In the genomic region with DNA sequence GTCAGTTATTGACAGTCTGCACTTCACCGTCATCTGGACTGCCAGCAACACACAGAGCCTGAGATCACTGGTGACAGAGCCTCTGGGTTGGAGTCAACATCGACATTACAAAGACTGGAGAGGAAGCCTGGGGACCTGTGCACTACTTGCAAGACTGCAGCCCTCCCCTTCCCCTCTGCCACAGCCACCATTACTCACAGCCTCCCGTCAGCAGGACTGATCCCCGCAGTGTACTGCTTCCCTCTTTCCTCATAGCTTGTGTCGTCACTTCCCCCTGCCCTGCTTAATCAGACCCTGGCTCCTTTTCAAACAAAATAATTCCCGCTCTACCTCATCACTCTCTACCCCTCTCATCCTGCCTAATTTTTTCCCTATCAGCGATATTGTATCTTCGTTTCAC, we compare ENCODE assay signal across 3 cellular contexts.
TF ChIP-seq lines count a peak whose summit lies in the region.

No MANE protein-coding gene starts in this region.

TF ChIP-seq in SK-N-SH, 30 proteins besides CTCF, POLR2A, EP300 and RAD21:
- no peak for TF ChIP-seq USF1 (IDR thresholded peaks at IDR 0.05; ENCODE audit: borderline replicate concordance, low read depth)
- no peak for TF ChIP-seq CHD2 (IDR thresholded peaks at IDR 0.05; ENCODE audit: low read length, partially characterized antibody)
- TF ChIP-seq USF2 (IDR thresholded peaks at IDR 0.05; ENCODE audit: borderline replicate concordance, low read depth, low read length) = no peak
- no peak for TF ChIP-seq FOXM1 (IDR thresholded peaks at IDR 0.05; ENCODE audit: low read depth)
- no peak for TF ChIP-seq RCOR1 (IDR thresholded peaks at IDR 0.05; ENCODE audit: low read length)
- no peak for TF ChIP-seq EZH2phosphoT487 (IDR thresholded peaks at IDR 0.05; ENCODE audit: borderline replicate concordance, low read depth)
- TF ChIP-seq RXRA (IDR thresholded peaks at IDR 0.05; ENCODE audit: borderline replicate concordance, low read depth) = no peak
- no peak for TF ChIP-seq MEF2A (IDR thresholded peaks at IDR 0.05; ENCODE audit: borderline replicate concordance, low read depth)
- TF ChIP-seq GABPA (IDR thresholded peaks at IDR 0.05; ENCODE audit: low read depth) = no peak
- TF ChIP-seq, protein P1, sequence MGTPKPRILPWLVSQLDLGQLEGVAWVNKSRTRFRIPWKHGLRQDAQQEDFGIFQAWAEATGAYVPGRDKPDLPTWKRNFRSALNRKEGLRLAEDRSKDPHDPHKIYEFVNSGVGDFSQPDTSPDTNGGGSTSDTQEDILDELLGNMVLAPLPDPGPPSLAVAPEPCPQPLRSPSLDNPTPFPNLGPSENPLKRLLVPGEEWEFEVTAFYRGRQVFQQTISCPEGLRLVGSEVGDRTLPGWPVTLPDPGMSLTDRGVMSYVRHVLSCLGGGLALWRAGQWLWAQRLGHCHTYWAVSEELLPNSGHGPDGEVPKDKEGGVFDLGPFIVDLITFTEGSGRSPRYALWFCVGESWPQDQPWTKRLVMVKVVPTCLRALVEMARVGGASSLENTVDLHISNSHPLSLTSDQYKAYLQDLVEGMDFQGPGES (IDR thresholded peaks at IDR 0.05; ENCODE audit: low read depth, low read length) = no peak

TF ChIP-seq in SK-N-SH treated with all-trans-retinoic acid at 6 μM for 48 hours, 23 proteins besides CTCF, POLR2A, EP300 and RAD21 (continued from another document):
- TF ChIP-seq, protein P2, sequence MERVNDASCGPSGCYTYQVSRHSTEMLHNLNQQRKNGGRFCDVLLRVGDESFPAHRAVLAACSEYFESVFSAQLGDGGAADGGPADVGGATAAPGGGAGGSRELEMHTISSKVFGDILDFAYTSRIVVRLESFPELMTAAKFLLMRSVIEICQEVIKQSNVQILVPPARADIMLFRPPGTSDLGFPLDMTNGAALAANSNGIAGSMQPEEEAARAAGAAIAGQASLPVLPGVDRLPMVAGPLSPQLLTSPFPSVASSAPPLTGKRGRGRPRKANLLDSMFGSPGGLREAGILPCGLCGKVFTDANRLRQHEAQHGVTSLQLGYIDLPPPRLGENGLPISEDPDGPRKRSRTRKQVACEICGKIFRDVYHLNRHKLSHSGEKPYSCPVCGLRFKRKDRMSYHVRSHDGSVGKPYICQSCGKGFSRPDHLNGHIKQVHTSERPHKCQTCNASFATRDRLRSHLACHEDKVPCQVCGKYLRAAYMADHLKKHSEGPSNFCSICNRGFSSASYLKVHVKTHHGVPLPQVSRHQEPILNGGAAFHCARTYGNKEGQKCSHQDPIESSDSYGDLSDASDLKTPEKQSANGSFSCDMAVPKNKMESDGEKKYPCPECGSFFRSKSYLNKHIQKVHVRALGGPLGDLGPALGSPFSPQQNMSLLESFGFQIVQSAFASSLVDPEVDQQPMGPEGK (CRISPR knock-in tag; IDR thresholded peaks at IDR 0.05; ENCODE audit: borderline replicate concordance) = no peak
- TF ChIP-seq, protein P3, sequence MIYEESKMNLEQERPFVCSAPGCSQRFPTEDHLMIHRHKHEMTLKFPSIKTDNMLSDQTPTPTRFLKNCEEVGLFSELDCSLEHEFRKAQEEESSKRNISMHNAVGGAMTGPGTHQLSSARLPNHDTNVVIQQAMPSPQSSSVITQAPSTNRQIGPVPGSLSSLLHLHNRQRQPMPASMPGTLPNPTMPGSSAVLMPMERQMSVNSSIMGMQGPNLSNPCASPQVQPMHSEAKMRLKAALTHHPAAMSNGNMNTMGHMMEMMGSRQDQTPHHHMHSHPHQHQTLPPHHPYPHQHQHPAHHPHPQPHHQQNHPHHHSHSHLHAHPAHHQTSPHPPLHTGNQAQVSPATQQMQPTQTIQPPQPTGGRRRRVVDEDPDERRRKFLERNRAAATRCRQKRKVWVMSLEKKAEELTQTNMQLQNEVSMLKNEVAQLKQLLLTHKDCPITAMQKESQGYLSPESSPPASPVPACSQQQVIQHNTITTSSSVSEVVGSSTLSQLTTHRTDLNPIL (CRISPR knock-in tag; IDR thresholded peaks at IDR 0.05; ENCODE audit: low read depth) = no peak
- TF ChIP-seq CSRNP3 (CRISPR knock-in tag; IDR thresholded peaks at IDR 0.05) = no peak
- no peak for TF ChIP-seq OSR1 (CRISPR knock-in tag; IDR thresholded peaks at IDR 0.05)
- TF ChIP-seq TCF4 (CRISPR knock-in tag; IDR thresholded peaks at IDR 0.05; ENCODE audit: borderline replicate concordance) = no peak
- TF ChIP-seq GLIS3 (CRISPR knock-in tag; IDR thresholded peaks at IDR 0.05) = no peak
- no peak for TF ChIP-seq ZNF70 (CRISPR knock-in tag; IDR thresholded peaks at IDR 0.05)
- no peak for TF ChIP-seq ESRRG (CRISPR knock-in tag; IDR thresholded peaks at IDR 0.05)
- TF ChIP-seq TSHZ2 (CRISPR knock-in tag; IDR thresholded peaks at IDR 0.05) = no peak
- no peak for TF ChIP-seq TOX (CRISPR knock-in tag; IDR thresholded peaks at IDR 0.05; ENCODE audit: borderline replicate concordance)
- no peak for TF ChIP-seq BACH2 (CRISPR knock-in tag; IDR thresholded peaks at IDR 0.05; ENCODE audit: borderline replicate concordance)
- TF ChIP-seq ZFP3 (CRISPR knock-in tag; IDR thresholded peaks at IDR 0.05) = no peak

TF ChIP-seq in K562, 482 proteins besides CTCF, POLR2A, EP300 and RAD21 (continues in another document):
- TF ChIP-seq, protein P4, sequence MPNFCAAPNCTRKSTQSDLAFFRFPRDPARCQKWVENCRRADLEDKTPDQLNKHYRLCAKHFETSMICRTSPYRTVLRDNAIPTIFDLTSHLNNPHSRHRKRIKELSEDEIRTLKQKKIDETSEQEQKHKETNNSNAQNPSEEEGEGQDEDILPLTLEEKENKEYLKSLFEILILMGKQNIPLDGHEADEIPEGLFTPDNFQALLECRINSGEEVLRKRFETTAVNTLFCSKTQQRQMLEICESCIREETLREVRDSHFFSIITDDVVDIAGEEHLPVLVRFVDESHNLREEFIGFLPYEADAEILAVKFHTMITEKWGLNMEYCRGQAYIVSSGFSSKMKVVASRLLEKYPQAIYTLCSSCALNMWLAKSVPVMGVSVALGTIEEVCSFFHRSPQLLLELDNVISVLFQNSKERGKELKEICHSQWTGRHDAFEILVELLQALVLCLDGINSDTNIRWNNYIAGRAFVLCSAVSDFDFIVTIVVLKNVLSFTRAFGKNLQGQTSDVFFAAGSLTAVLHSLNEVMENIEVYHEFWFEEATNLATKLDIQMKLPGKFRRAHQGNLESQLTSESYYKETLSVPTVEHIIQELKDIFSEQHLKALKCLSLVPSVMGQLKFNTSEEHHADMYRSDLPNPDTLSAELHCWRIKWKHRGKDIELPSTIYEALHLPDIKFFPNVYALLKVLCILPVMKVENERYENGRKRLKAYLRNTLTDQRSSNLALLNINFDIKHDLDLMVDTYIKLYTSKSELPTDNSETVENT (CRISPR knock-in tag; IDR thresholded peaks at IDR 0.05) = no peak
- TF ChIP-seq CBFA2T2 (conservative IDR thresholded peaks at IDR 0.05) (no peak), NR3C1 (CRISPR knock-in tag; IDR thresholded peaks at IDR 0.05) (no peak), CREM (IDR thresholded peaks at IDR 0.05; ENCODE audit: low read depth) (peak; percentile 75), ERF (CRISPR knock-in tag; IDR thresholded peaks at IDR 0.05) (no peak), SLC30A9 (CRISPR knock-in tag; IDR thresholded peaks at IDR 0.05) (no peak), MAFK (IDR thresholded peaks at IDR 0.05; ENCODE audit: low read length) (no peak), RBM34 (IDR thresholded peaks at IDR 0.05; ENCODE audit: borderline replicate concordance, insufficient read depth, low read length) (no peak), ZNF76 (CRISPR knock-in tag; IDR thresholded peaks at IDR 0.05; ENCODE audit: borderline replicate concordance) (no peak), ATF1 (CRISPR knock-in tag; IDR thresholded peaks at IDR 0.05) (no peak), ATF1 (tag; IDR thresholded peaks at IDR 0.05) (peak; percentile 33; the same call in 1 of the 2 replicates), CTBP1 (IDR thresholded peaks at IDR 0.05; ENCODE audit: borderline replicate concordance) (no peak), JUND (IDR thresholded peaks at IDR 0.05; ENCODE audit: borderline replicate concordance, low read depth, low read length) (no peak), JUND (tag; IDR thresholded peaks at IDR 0.05; ENCODE audit: borderline replicate concordance, low read depth, low read length) (0 out of 3 replicates have a peak, but pooled peaks have one; percentile 30), BRD4 (IDR thresholded peaks at IDR 0.05) (no peak), SP1 (CRISPR knock-in tag; IDR thresholded peaks at IDR 0.05) (no peak), ZNF316 (IDR thresholded peaks at IDR 0.05) (0 out of 2 replicates have a peak, but pooled peaks have one; percentile 15), RBM15 (IDR thresholded peaks at IDR 0.05; ENCODE audit: insufficient read depth, low read length) (no peak), NFE2 (IDR thresholded peaks at IDR 0.05; ENCODE audit: low read depth) (no peak), MAZ (CRISPR knock-in tag; conservative IDR thresholded peaks at IDR 0.05 in 1 of 2, IDR thresholded peaks at IDR 0.05 in 1 of 2) (no peak), PHTF2 (CRISPR knock-in tag; IDR thresholded peaks at IDR 0.05) (no peak), ZNF785 (CRISPR knock-in tag; IDR thresholded peaks at IDR 0.05) (no peak), STAT5B (CRISPR knock-in tag; IDR thresholded peaks at IDR 0.05) (no peak), GABPA (tag; conservative IDR thresholded peaks at IDR 0.05; ENCODE audit: low read depth) (peak; percentile 63)
- TF ChIP-seq, protein P5, sequence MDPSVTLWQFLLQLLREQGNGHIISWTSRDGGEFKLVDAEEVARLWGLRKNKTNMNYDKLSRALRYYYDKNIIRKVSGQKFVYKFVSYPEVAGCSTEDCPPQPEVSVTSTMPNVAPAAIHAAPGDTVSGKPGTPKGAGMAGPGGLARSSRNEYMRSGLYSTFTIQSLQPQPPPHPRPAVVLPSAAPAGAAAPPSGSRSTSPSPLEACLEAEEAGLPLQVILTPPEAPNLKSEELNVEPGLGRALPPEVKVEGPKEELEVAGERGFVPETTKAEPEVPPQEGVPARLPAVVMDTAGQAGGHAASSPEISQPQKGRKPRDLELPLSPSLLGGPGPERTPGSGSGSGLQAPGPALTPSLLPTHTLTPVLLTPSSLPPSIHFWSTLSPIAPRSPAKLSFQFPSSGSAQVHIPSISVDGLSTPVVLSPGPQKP (CRISPR knock-in tag; IDR thresholded peaks at IDR 0.05) = no peak
- TF ChIP-seq, protein P6, sequence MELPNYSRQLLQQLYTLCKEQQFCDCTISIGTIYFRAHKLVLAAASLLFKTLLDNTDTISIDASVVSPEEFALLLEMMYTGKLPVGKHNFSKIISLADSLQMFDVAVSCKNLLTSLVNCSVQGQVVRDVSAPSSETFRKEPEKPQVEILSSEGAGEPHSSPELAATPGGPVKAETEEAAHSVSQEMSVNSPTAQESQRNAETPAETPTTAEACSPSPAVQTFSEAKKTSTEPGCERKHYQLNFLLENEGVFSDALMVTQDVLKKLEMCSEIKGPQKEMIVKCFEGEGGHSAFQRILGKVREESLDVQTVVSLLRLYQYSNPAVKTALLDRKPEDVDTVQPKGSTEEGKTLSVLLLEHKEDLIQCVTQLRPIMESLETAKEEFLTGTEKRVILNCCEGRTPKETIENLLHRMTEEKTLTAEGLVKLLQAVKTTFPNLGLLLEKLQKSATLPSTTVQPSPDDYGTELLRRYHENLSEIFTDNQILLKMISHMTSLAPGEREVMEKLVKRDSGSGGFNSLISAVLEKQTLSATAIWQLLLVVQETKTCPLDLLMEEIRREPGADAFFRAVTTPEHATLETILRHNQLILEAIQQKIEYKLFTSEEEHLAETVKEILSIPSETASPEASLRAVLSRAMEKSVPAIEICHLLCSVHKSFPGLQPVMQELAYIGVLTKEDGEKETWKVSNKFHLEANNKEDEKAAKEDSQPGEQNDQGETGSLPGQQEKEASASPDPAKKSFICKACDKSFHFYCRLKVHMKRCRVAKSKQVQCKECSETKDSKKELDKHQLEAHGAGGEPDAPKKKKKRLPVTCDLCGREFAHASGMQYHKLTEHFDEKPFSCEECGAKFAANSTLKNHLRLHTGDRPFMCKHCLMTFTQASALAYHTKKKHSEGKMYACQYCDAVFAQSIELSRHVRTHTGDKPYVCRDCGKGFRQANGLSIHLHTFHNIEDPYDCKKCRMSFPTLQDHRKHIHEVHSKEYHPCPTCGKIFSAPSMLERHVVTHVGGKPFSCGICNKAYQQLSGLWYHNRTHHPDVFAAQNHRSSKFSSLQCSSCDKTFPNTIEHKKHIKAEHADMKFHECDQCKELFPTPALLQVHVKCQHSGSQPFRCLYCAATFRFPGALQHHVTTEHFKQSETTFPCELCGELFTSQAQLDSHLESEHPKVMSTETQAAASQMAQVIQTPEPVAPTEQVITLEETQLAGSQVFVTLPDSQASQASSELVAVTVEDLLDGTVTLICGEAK (IDR thresholded peaks at IDR 0.05) = peak; percentile 53; the same call in 1 of the 2 replicates
- TF ChIP-seq, protein P6 (CRISPR knock-in tag; IDR thresholded peaks at IDR 0.05) = no peak
- TF ChIP-seq, protein P7, sequence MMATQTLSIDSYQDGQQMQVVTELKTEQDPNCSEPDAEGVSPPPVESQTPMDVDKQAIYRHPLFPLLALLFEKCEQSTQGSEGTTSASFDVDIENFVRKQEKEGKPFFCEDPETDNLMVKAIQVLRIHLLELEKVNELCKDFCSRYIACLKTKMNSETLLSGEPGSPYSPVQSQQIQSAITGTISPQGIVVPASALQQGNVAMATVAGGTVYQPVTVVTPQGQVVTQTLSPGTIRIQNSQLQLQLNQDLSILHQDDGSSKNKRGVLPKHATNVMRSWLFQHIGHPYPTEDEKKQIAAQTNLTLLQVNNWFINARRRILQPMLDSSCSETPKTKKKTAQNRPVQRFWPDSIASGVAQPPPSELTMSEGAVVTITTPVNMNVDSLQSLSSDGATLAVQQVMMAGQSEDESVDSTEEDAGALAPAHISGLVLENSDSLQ (IDR thresholded peaks at IDR 0.05) = 0 out of 2 replicates have a peak, but pooled peaks have one; percentile 7
